ENCODE assay signal across 10 cellular contexts in genomic region chr9:130689572-130689936, GRCh38. TPM values are rescaled to one million over a fixed set of nuclear protein-coding genes. Genes with fewer than 3 reads are reported as not detected.
A peak's percentile ranks its signal among the peaks of the same experiment; 100 is the strongest.
DNase-seq lines count a peak whose midpoint lies in the region; ATAC-seq and TF ChIP-seq lines count a peak whose summit lies in the region.
"Had no signal": no experiment of that assay in that cellular context is flagged by ENCODE, and none has a peak within 500 bp of the region (broad histone marks: within the 10 kb centered on the region; RNA-seq: fewer than 3 reads in every experiment).

No MANE protein-coding gene starts in this region.

- no peaks in the 10 kb centered on the region for H3K27me3 Mint-ChIP-seq in Caco-2 (ENCODE audit: insufficient read depth, unreplicated experiment)

- ATAC-seq in activated CD4-positive, CD25-positive, alpha-beta regulatory T cell treated with anti-CD3 and anti-CD28 coated beads, Interleukin-2, amount 50 U/mL, for 24 hours = no peak
- ATAC-seq: activated CD8-positive, alpha-beta T cell treated with anti-CD3 and anti-CD28 coated beads for 36 hours had no signal

- H3K79me2 ChIP-seq in PC-9 (ENCODE audit: low read depth) = peaks cover 10% of the 10 kb centered on the region

- H3K27me3 ChIP-seq in Caco-2 (replicated peaks; ENCODE audit: control insufficient read depth, insufficient read depth, low read length) (no peaks in the 10 kb centered on the region), PC-9 (ENCODE audit: insufficient read depth, low read depth) (no peaks in the 10 kb centered on the region), esophagus muscularis mucosa (no peaks in the 10 kb centered on the region), sigmoid colon (no peaks in the 10 kb centered on the region)

- H3K9me3 ChIP-seq in Caco-2 = peaks cover 6% of the 10 kb centered on the region; the same call in 1 of the 2 replicates
- H3K9me3 ChIP-seq in PC-9 (ENCODE audit: insufficient read depth, low read depth) = no peaks in the 10 kb centered on the region
- no peaks in the 10 kb centered on the region for H3K9me3 ChIP-seq in esophagus muscularis mucosa
- peaks cover 0 to 3% (median 0%) of the 10 kb centered on the region in 4 donors for H3K9me3 ChIP-seq in sigmoid colon

- peak overlapping the region; percentile 82 for H3K4me2 ChIP-seq in PC-9

- H3K36me3 Mint-ChIP-seq in Caco-2 (ENCODE audit: insufficient read depth, unreplicated experiment) = peaks cover 16% of the 10 kb centered on the region
- H3K36me3 Mint-ChIP-seq: naive B cell had no signal

- peaks cover 7% of the 10 kb centered on the region for H3K4me1 Mint-ChIP-seq in Caco-2 (ENCODE audit: low read depth, unreplicated experiment)

- H3K4me1 ChIP-seq in Caco-2 (peaks cover 10% of the 10 kb centered on the region), PC-9 (replicated peaks; ENCODE audit: insufficient read depth) (peaks cover 16% of the 10 kb centered on the region), esophagus muscularis mucosa (peaks cover 4 to 26% (median 20%) of the 10 kb centered on the region in 4 donors), sigmoid colon (peaks cover 0 to 22% (median 19%) of the 10 kb centered on the region in 4 donors)

- peak overlapping the region; percentile 11; the same call in 1 of the 2 replicates for H3K27ac ChIP-seq in PC-9
- H3K27ac ChIP-seq in esophagus muscularis mucosa (replicated peaks in 1 of 4) = peak overlapping the region; percentile 70 to 80 (median 73)
- peak overlapping the region; percentile 69 to 82 (median 74) for H3K27ac ChIP-seq in sigmoid colon

- intact Hi-C loops in Caco-2 (cut with micrococcal nuclease; ENCODE audit: unreplicated experiment) = no loop called here
- intact Hi-C loops in PC-9 (cut with micrococcal nuclease; ENCODE audit: unreplicated experiment) = loop anchor here (10.0 kb wide), 1 partner anchor 805 kb away; no protein-coding TSS in a partner anchor
- intact Hi-C loops in esophagus muscularis mucosa (cut with DNase I) = no loop called here
- intact Hi-C loops in sigmoid colon (cut with DNase I) = no loop called here

- H3K36me3 ChIP-seq in Caco-2 (ENCODE audit: control insufficient read depth, insufficient read depth, low read length) (no peaks in the 10 kb centered on the region), PC-9 (ENCODE audit: low read depth) (no peaks in the 10 kb centered on the region), esophagus muscularis mucosa (no peaks in the 10 kb centered on the region), sigmoid colon (no peaks in the 10 kb centered on the region)

- H3F3A ChIP-seq in PC-9 (ENCODE audit: insufficient read depth, low read depth) = peaks cover 12% of the 10 kb centered on the region; the same call in 1 of the 2 replicates

- POLR2A ChIA-PET in Caco-2 (lab: Charles Lee) (interaction anchor here (1.0 to 1.5 kb wide), 3 partner anchors 10 to 239 kb away, joined by 3 to 5 read pairs (median 5); no protein-coding TSS in a partner anchor), PC-9 (lab: Charles Lee; ENCODE audit: unreplicated experiment) (no interaction called here)

- TF ChIP-seq EP300 in esophagus muscularis mucosa (IDR thresholded peaks at IDR 0.05) (no peak), sigmoid colon (IDR thresholded peaks at IDR 0.05) (no peak)

- peak overlapping the region; percentile 70 for H3K4me3 Mint-ChIP-seq in Caco-2 (ENCODE audit: unreplicated experiment)
- H3K4me3 Mint-ChIP-seq: activated CD8-positive, alpha-beta T cell treated with anti-CD3 and anti-CD28 coated beads for 36 hours had no signal

- no peaks in the 10 kb centered on the region for H3K9me2 ChIP-seq in PC-9 (ENCODE audit: insufficient read depth)

- no peaks in the 10 kb centered on the region for H4K20me1 ChIP-seq in PC-9 (ENCODE audit: insufficient read depth)

- TF ChIP-seq CTCF in Caco-2 (IDR thresholded peaks at IDR 0.05; ENCODE audit: insufficient read depth in 1 of 2, low read depth in 1 of 2, low read length in 1 of 2, severe bottlenecking in 1 of 2, unreplicated experiment in 1 of 2) (no peak), PC-9 (conservative IDR thresholded peaks at IDR 0.05) (no peak), esophagus muscularis mucosa (IDR thresholded peaks at IDR 0.05) (no peak), sigmoid colon (IDR thresholded peaks at IDR 0.05) (no peak)

- peak overlapping the region; percentile 48 for H3K27ac Mint-ChIP-seq in Caco-2 (ENCODE audit: unreplicated experiment)
- H3K27ac Mint-ChIP-seq: activated CD8-positive, alpha-beta T cell treated with anti-CD3 and anti-CD28 coated beads for 36 hours; naive B cell had no signal

- CTCF ChIA-PET in Caco-2 (lab: Charles Lee) (interaction anchor here (1.0 to 1.3 kb wide), 2 partner anchors 11 to 229 kb away, joined by 7 read pairs; no protein-coding TSS in a partner anchor), PC-9 (lab: Charles Lee) (interaction anchor here (0.6 to 1.9 kb wide), 2 partner anchors 12 to 235 kb away, joined by 3 to 6 read pairs; no protein-coding TSS in a partner anchor)

- peak overlapping the region; percentile 81 for H2AFZ ChIP-seq in PC-9

- TF ChIP-seq POLR2A in esophagus muscularis mucosa (IDR thresholded peaks at IDR 0.05; ENCODE audit: low read depth) (no peak), sigmoid colon (IDR thresholded peaks at IDR 0.05) (no peak)

- no peaks in the 10 kb centered on the region for H3K9me3 Mint-ChIP-seq in Caco-2 (ENCODE audit: unreplicated experiment)

- H3K4me3 ChIP-seq in Caco-2 (ENCODE audit: low read depth, low read length) = peak overlapping the region; percentile 20
- peak overlapping the region; percentile 70; the same call in 1 of the 2 replicates for H3K4me3 ChIP-seq in PC-9
- peak overlapping the region; percentile 38 to 52 (median 42) for H3K4me3 ChIP-seq in esophagus muscularis mucosa
- H3K4me3 ChIP-seq in sigmoid colon = peak overlapping the region in 3 of 4 donors; percentile 33 to 43 (median 33)

- BruUV-seq in Caco-2 (replicated peaks; lab: Mats Ljungman, UMichigan) (TSS peak; percentile 41), PC-9 (replicated peaks; lab: Mats Ljungman, UMichigan) (no TSS peak)

- DNase-seq in Caco-2 (no peak), PC-9 (no peak), esophagus muscularis mucosa (ENCODE audit: extremely low spot score) (no peak), sigmoid colon (no peak), NCI-H69 (lab: John Stamatoyannopoulos, UW) (no peak), amniotic stem cell (lab: John Stamatoyannopoulos, UW) (no peak), NAMALWA (ENCODE audit: low spot score) (no peak)
- DNase-seq: activated CD8-positive, alpha-beta T cell treated with anti-CD3 and anti-CD28 coated beads for 36 hours; naive B cell had no signal

- WGBS in esophagus muscularis mucosa = 41% methylated on average over 1 of the region's 1 CpG
- WGBS in sigmoid colon, 2 donors = 9 to 63% methylated on average over 1 of the region's 1 CpG

RNA-seq across cellular contexts. Expression of gene EXOSC2, which starts 4.0 kb away (rescaled TPM):
- total RNA-seq in Caco-2 (2022) (59.1 and 68.4 TPM in 2 replicates), PC-9 (2021) (49.5 and 52.0 TPM in 2 replicates), esophagus muscularis mucosa (10 to 100 TPM; 12.7 to 21.6 (median 19.7) TPM), sigmoid colon (10 to 100 TPM in 3 of 4 donors, 1 to 10 TPM in 1; 8.6 to 19.3 (median 15.1) TPM)
- 10 to 100 TPM in 1 of 3 donors, 1 to 10 TPM in 2; 6.6 to 24.1 (median 9.5) TPM for polyA plus RNA-seq in sigmoid colon

RNA-seq across cellular contexts. Expression of gene PRDM12, which starts 25.2 kb away (rescaled TPM):
- total RNA-seq in Caco-2 (2022) (0.32 and 0.34 TPM in 2 replicates), PC-9 (2021) (0.35 and 0.46 TPM in 2 replicates), esophagus muscularis mucosa (not detected), sigmoid colon (not detected)
- polyA plus RNA-seq in sigmoid colon = not detected

Comparison
In these comparisons a context has a peak if more than half of its experiments do, and no peak if none do; other contexts are left out.
1. H3K4me3 ChIP-seq: peak in every context shown above with its lines; median percentile 70 in PC-9; 42 in esophagus muscularis mucosa; 33 in sigmoid colon; 20 in Caco-2.
2. H3K27ac ChIP-seq: peak in every context shown above with its lines; median percentile 74 in sigmoid colon; 73 in esophagus muscularis mucosa; 11 in PC-9.